ENCODE assay signal across 8 cellular contexts in the genomic region with DNA sequence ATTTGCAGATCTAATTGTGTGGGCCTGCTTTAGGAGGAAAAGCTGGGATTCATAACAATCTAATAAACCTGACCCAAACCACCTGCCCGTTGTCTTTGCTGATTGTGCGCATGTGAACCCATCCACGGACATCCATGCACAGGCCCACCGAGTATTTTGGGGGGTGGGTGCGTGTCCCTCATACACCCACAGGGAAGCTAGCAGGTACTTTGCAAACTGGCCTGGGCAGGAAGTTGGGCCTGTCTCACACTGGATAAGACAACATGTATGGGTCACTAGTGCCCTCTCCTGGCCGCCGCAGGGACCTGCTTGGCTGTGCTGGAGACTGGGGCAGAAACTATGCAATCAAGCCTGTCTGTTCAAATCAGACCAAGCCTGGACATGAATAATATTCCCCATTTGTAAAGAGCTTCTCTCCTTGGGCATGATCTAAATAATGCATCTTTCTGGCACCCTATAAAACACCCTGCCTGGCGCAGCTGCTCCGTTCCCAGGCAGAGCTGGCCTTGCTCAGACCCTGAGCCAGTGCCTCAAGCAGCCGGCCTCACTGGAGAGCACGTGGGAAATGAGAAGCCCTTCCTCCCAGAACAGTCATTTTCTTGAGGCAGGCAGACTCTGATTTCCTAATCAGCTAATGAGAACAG. TPM values are rescaled to one million over a fixed set of nuclear protein-coding genes. Genes with fewer than 3 reads are reported as not detected.
DNase-seq lines count a peak whose midpoint lies in the region; ATAC-seq and TF ChIP-seq lines count a peak whose summit lies in the region.

No MANE protein-coding gene starts in this region.

- H3K36me3 Mint-ChIP-seq in natural killer cell treated with Interleukin-12 subunit alpha and Interleukin-12 subunit beta and Interleukin-15 and Interleukin-18, amount 100 ng/mL, for 72 hours: no peaks in the 10 kb centered on the region
- no peaks in the 10 kb centered on the region for H3K36me3 Mint-ChIP-seq in stimulated activated effector memory CD8-positive, alpha-beta T cell treated with anti-CD3 and anti-CD28 coated beads, Interleukin-12 subunit alpha, Interleukin-12 subunit beta, amount 100 ng/mL, for 72 hours

- peak; percentile 96 for TF ChIP-seq CTCF in OCI-LY1 (IDR thresholded peaks at IDR 0.05; ENCODE audit: low read length)
- peak; percentile 83 to 98 (median 92) for TF ChIP-seq CTCF in esophagus squamous epithelium (IDR thresholded peaks at IDR 0.05)

- H3K4me3 Mint-ChIP-seq in natural killer cell treated with Interleukin-12 subunit alpha and Interleukin-12 subunit beta and Interleukin-15 and Interleukin-18, amount 100 ng/mL, for 72 hours: no peak overlapping the region
- H3K4me3 Mint-ChIP-seq in stimulated activated effector memory CD8-positive, alpha-beta T cell treated with anti-CD3 and anti-CD28 coated beads, Interleukin-12 subunit alpha, Interleukin-12 subunit beta, amount 100 ng/mL, for 72 hours: no peak overlapping the region

- WGBS in esophagus squamous epithelium, 2 donors: 13 to 23% methylated on average over 6 to 7 of the region's 11 CpGs

- H3K36me3 ChIP-seq in OCI-LY1 (ENCODE audit: insufficient read depth, low read length): no peaks in the 10 kb centered on the region
- peaks cover 0 to 71% (median 0%) of the 10 kb centered on the region in 3 donors for H3K36me3 ChIP-seq in esophagus squamous epithelium

- no peaks in the 10 kb centered on the region for H3K9me2 ChIP-seq in OCI-LY1 (ENCODE audit: low read depth, low read length)

- H3K27ac ChIP-seq in OCI-LY1 (ENCODE audit: low read depth, low read length, poor library complexity, severe bottlenecking) (no peak overlapping the region), esophagus squamous epithelium (peak overlapping the region; percentile 60 to 87 (median 79))

- H3K4me1 Mint-ChIP-seq in natural killer cell treated with Interleukin-12 subunit alpha and Interleukin-12 subunit beta and Interleukin-15 and Interleukin-18, amount 100 ng/mL, for 72 hours (ENCODE audit: low read depth in 2 of 2): peaks cover 0 to 8% of the 10 kb centered on the region in 2 donors
- H3K4me1 Mint-ChIP-seq in stimulated activated effector memory CD8-positive, alpha-beta T cell treated with anti-CD3 and anti-CD28 coated beads, Interleukin-12 subunit alpha, Interleukin-12 subunit beta, amount 100 ng/mL, for 72 hours: no peaks in the 10 kb centered on the region

- H3K27me3 ChIP-seq in OCI-LY1 (ENCODE audit: insufficient read depth, low read length) (no peaks in the 10 kb centered on the region; the same call in 1 of the 2 replicates), esophagus squamous epithelium (no peaks in the 10 kb centered on the region)

- H3F3A ChIP-seq in OCI-LY1 (ENCODE audit: insufficient read depth, low read length): no peaks in the 10 kb centered on the region

- no peak overlapping the region for H3K9ac ChIP-seq in OCI-LY1 (ENCODE audit: low read length)

- no peak for TF ChIP-seq POLR2A in esophagus squamous epithelium (IDR thresholded peaks at IDR 0.05)

- H4K20me1 ChIP-seq in OCI-LY1 (ENCODE audit: insufficient read depth, low read length): no peaks in the 10 kb centered on the region

- H3K4me3 ChIP-seq in OCI-LY1 (ENCODE audit: low read depth, low read length, poor library complexity, severe bottlenecking) (no peak overlapping the region), esophagus squamous epithelium (no peak overlapping the region)

- peak; percentile 93 for ATAC-seq in GM21381 (IDR thresholded peaks at IDR 0.05; ENCODE audit: unreplicated experiment)
- ATAC-seq in natural killer cell treated with Interleukin-12 subunit alpha and Interleukin-12 subunit beta and Interleukin-15 and Interleukin-18, amount 100 ng/mL, for 72 hours: peak; percentile 92 to 94
- peak; percentile 91 for ATAC-seq in stimulated activated effector memory CD8-positive, alpha-beta T cell treated with anti-CD3 and anti-CD28 coated beads, Interleukin-12 subunit alpha, Interleukin-12 subunit beta, amount 100 ng/mL, for 72 hours

- H3K9me3 ChIP-seq in OCI-LY1 (ENCODE audit: low read length) (no peaks in the 10 kb centered on the region), esophagus squamous epithelium (no peaks in the 10 kb centered on the region)

- H3K4me1 ChIP-seq in OCI-LY1 (ENCODE audit: insufficient read depth, low read length, severe bottlenecking): peaks cover 5% of the 10 kb centered on the region
- H3K4me1 ChIP-seq in esophagus squamous epithelium: peaks cover 9 to 31% (median 20%) of the 10 kb centered on the region in 3 donors

- H3K79me2 ChIP-seq in OCI-LY1 (ENCODE audit: insufficient read depth, low read length): no peaks in the 10 kb centered on the region

- no peak overlapping the region for H2AFZ ChIP-seq in OCI-LY1 (ENCODE audit: low read length)

- H3K27me3 Mint-ChIP-seq in natural killer cell treated with Interleukin-12 subunit alpha and Interleukin-12 subunit beta and Interleukin-15 and Interleukin-18, amount 100 ng/mL, for 72 hours: peaks cover 0 to 7% of the 10 kb centered on the region in 2 donors

- intact Hi-C loops in esophagus squamous epithelium (cut with DNase I): loop anchor here (5.0 kb wide), 1 partner anchor 241 kb away; no protein-coding TSS in a partner anchor

- no peak overlapping the region for H3K27ac Mint-ChIP-seq in natural killer cell treated with Interleukin-12 subunit alpha and Interleukin-12 subunit beta and Interleukin-15 and Interleukin-18, amount 100 ng/mL, for 72 hours
- H3K27ac Mint-ChIP-seq in stimulated activated effector memory CD8-positive, alpha-beta T cell treated with anti-CD3 and anti-CD28 coated beads, Interleukin-12 subunit alpha, Interleukin-12 subunit beta, amount 100 ng/mL, for 72 hours: no peak overlapping the region

- DNase-seq in DMS114 treated with DMSO at 0.1 percent for 48 hours (lab: John Stamatoyannopoulos, UW; ENCODE audit: unreplicated experiment) (peak; percentile 68), HPDE6-E6E7 (ENCODE audit: extremely low spot score) (peak; percentile 47), activated T-cell treated with anti-CD3 and anti-CD28 coated beads for 48 hours (ENCODE audit: low read depth) (peak; percentile 75), esophagus squamous epithelium (lab: John Stamatoyannopoulos, UW) (peak; percentile 42)
- DNase-seq in natural killer cell treated with Interleukin-12 subunit alpha and Interleukin-12 subunit beta and Interleukin-15 and Interleukin-18, amount 100 ng/mL, for 72 hours (ENCODE audit: low spot score): peak; percentile 76
- DNase-seq in stimulated activated effector memory CD8-positive, alpha-beta T cell treated with anti-CD3 and anti-CD28 coated beads, Interleukin-12 subunit alpha, Interleukin-12 subunit beta, amount 100 ng/mL, for 72 hours (ENCODE audit: low spot score in 2 of 2): peak; percentile 73 to 89

- no peaks in the 10 kb centered on the region for H3K9me3 Mint-ChIP-seq in natural killer cell treated with Interleukin-12 subunit alpha and Interleukin-12 subunit beta and Interleukin-15 and Interleukin-18, amount 100 ng/mL, for 72 hours
- H3K9me3 Mint-ChIP-seq in stimulated activated effector memory CD8-positive, alpha-beta T cell treated with anti-CD3 and anti-CD28 coated beads, Interleukin-12 subunit alpha, Interleukin-12 subunit beta, amount 100 ng/mL, for 72 hours: no peaks in the 10 kb centered on the region

- H3K4me2 ChIP-seq in OCI-LY1 (ENCODE audit: low read length): no peak overlapping the region

RNA-seq across cellular contexts. Expression of gene ECHDC3, which starts 15.8 kb away (rescaled TPM):
- total RNA-seq in esophagus squamous epithelium: 10 to 100 TPM in 2 of 4 donors, 1 to 10 TPM in 1, under 1 TPM in 1; 0.44 to 55.7 (median 31.6) TPM
- total RNA-seq in natural killer cell treated with Interleukin-12 subunit alpha and Interleukin-12 subunit beta and Interleukin-15 and Interleukin-18, amount 100 ng/mL, for 72 hours: 1 to 10 TPM; 1.3 to 2.0 TPM
